In genomic region chr6:47579040-47579439, GRCh38 we compare ENCODE assay signal across 31 cellular contexts.
"Had no signal": no experiment of that assay in that cellular context is flagged by ENCODE, and none has a peak within 500 bp of the region (broad histone marks: within the 10 kb centered on the region; RNA-seq: fewer than 3 reads in every experiment).

No MANE protein-coding gene starts in this region.

- H3K27me3 Mint-ChIP-seq: activated CD4-positive, alpha-beta memory T cell treated with anti-CD3 and anti-CD28 coated beads, Interleukin-2, amount 10 ng/mL, durations not matched to agents 7 days and 5 days; activated CD8-positive, alpha-beta memory T cell treated with anti-CD3 and anti-CD28 coated beads, Interleukin-2, amount 10 ng/mL, durations not matched to agents 7 days and 5 days; activated naive CD4-positive, alpha-beta T cell treated with anti-CD3 and anti-CD28 coated beads, Interleukin-2, amount 50 U/mL, for 24 hours; activated naive CD8-positive, alpha-beta T cell treated with anti-CD3 and anti-CD28 coated beads, Interleukin-2, amount 10 ng/mL, durations not matched to agents 7 days and 5 days; central memory CD8-positive, alpha-beta T cell had no signal

- ATAC-seq: activated CD8-positive, alpha-beta memory T cell treated with anti-CD3 and anti-CD28 coated beads, Interleukin-2, amount 10 ng/mL, durations not matched to agents 7 days and 5 days; PC-3 had no signal

- H3K27ac Mint-ChIP-seq: activated CD4-positive, alpha-beta memory T cell treated with anti-CD3 and anti-CD28 coated beads, Interleukin-2, amount 10 ng/mL, durations not matched to agents 7 days and 5 days; activated CD8-positive, alpha-beta memory T cell treated with anti-CD3 and anti-CD28 coated beads, Interleukin-2, amount 10 ng/mL, durations not matched to agents 7 days and 5 days; activated naive CD4-positive, alpha-beta T cell treated with anti-CD3 and anti-CD28 coated beads, Interleukin-2, amount 50 U/mL, for 24 hours; activated naive CD8-positive, alpha-beta T cell treated with anti-CD3 and anti-CD28 coated beads, Interleukin-2, amount 10 ng/mL, durations not matched to agents 7 days and 5 days; activated T-helper 2 cell treated with anti-CD3 and anti-CD28 coated beads, Interferon-gamma antibody, Interleukin-2, Interleukin-4, amounts not matched to agents 10 μg/mL and 5 μg/mL and 100 μg/mL, durations not matched to agents 14 hours and 24 hours and 36 hours had no signal

- H3K4me1 Mint-ChIP-seq: activated CD4-positive, alpha-beta memory T cell treated with anti-CD3 and anti-CD28 coated beads, Interleukin-2, amount 10 ng/mL, durations not matched to agents 7 days and 5 days; activated CD8-positive, alpha-beta memory T cell treated with anti-CD3 and anti-CD28 coated beads, Interleukin-2, amount 10 ng/mL, durations not matched to agents 7 days and 5 days; activated naive CD4-positive, alpha-beta T cell treated with anti-CD3 and anti-CD28 coated beads, Interleukin-2, amount 50 U/mL, for 24 hours; central memory CD8-positive, alpha-beta T cell had no signal

- H3K27ac ChIP-seq: ascending aorta, cardiac muscle cell, Peyer's patch, WERI-Rb-1 had no signal

- H3K27me3 ChIP-seq: ascending aorta, cardiac muscle cell, Peyer's patch had no signal

- H3K4me3 ChIP-seq: ascending aorta, cardiac muscle cell, Peyer's patch had no signal

- DNase-seq: activated CD4-positive, alpha-beta memory T cell treated with anti-CD3 and anti-CD28 coated beads, Interleukin-2, amount 10 ng/mL, durations not matched to agents 7 days and 5 days; activated CD4-positive, alpha-beta T cell treated with anti-CD3 and anti-CD28 coated beads for 1 hour; activated CD4-positive, alpha-beta T cell treated with anti-CD3 and anti-CD28 coated beads for 48 hours; activated CD4-positive, CD25-positive, alpha-beta regulatory T cell; activated CD8-positive, alpha-beta memory T cell treated with anti-CD3 and anti-CD28 coated beads for 24 hours; activated CD8-positive, alpha-beta memory T cell treated with anti-CD3 and anti-CD28 coated beads, Interleukin-2, amount 10 ng/mL, durations not matched to agents 7 days and 5 days; activated CD8-positive, alpha-beta memory T cell treated with anti-CD3 and anti-CD28 coated beads, Interleukin-2, amount 50 U/mL, for 48 hours; activated gamma-delta T cell; activated naive CD4-positive, alpha-beta T cell treated with Interleukin-2 at 50 U/mL for 16 hours; activated naive CD8-positive, alpha-beta T cell treated with anti-CD3 and anti-CD28 coated beads, Interleukin-2, amount 10 ng/mL, durations not matched to agents 7 days and 5 days; amygdala; NCI-H1048; NCI-H1105 treated with DMSO at 0.1 percent for 48 hours; NCI-H1436; NCI-H1694 treated with DMSO at 0.1 percent for 48 hours; NCI-H2029; NCI-H345; NCI-H524 treated with DMSO at 0.1 percent for 48 hours; NK-92 treated with Interleukin-12 subunit alpha and Interleukin-12 subunit beta, amount 100 ng/mL, for 24 hours; PC-3; Peyer's patch; Right ventricle myocardium superior; SW 1271; T-helper 1 cell; T1000; WERI-Rb-1 had no signal

- H3K4me3 Mint-ChIP-seq: activated CD4-positive, alpha-beta memory T cell treated with anti-CD3 and anti-CD28 coated beads, Interleukin-2, amount 10 ng/mL, durations not matched to agents 7 days and 5 days; activated CD8-positive, alpha-beta memory T cell treated with anti-CD3 and anti-CD28 coated beads, Interleukin-2, amount 10 ng/mL, durations not matched to agents 7 days and 5 days; activated naive CD4-positive, alpha-beta T cell treated with anti-CD3 and anti-CD28 coated beads, Interleukin-2, amount 50 U/mL, for 24 hours; activated naive CD8-positive, alpha-beta T cell treated with anti-CD3 and anti-CD28 coated beads, Interleukin-2, amount 10 ng/mL, durations not matched to agents 7 days and 5 days; central memory CD8-positive, alpha-beta T cell had no signal

- H3K9me3 ChIP-seq: ascending aorta, Peyer's patch had no signal

- H3K4me1 ChIP-seq: ascending aorta, Peyer's patch had no signal
